In the genomic region with DNA sequence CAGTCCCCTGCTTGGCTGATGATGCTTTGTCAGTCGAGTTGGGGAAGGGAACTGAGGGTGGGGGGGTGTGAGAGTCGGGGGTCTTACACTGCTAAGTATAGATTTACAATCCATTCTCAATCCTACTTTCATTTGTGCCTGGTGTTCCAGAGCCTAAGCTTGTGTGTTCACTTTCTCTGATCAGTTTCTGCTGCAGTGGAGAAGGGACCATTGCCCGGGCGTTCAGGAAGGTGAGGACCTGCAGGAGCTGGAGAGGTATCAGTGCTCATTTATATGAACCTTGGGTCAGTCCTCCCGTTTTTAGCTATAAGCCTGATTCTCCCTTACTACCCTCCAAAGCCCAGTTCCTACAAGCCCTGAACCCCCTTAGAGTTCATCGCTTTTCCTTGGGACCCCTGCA, we compare ENCODE assay signal across 21 cellular contexts. TPM values are rescaled to one million over a fixed set of nuclear protein-coding genes. Genes with fewer than 3 reads are reported as not detected.
DNase-seq lines count a peak whose midpoint lies in the region; ATAC-seq and TF ChIP-seq lines count a peak whose summit lies in the region.
"Had no signal": no experiment of that assay in that cellular context is flagged by ENCODE, and none has a peak within 500 bp of the region (broad histone marks: within the 10 kb centered on the region; RNA-seq: fewer than 3 reads in every experiment).

No MANE protein-coding gene starts in this region.

- intact Hi-C loops in left ventricle myocardium superior (cut with micrococcal nuclease) = no loop called here
- intact Hi-C loops in activated B cell treated with CpG ODN at 0.5 μM for 24 hours (cut with micrococcal nuclease) = no loop called here
- intact Hi-C loops in left lung (cut with DNase I) = no loop called here

- peaks cover 36% of the 10 kb centered on the region for H3F3A ChIP-seq in neural progenitor cell (ENCODE audit: low read depth)

- TF ChIP-seq CTCF in right atrium auricular region (IDR thresholded peaks at IDR 0.05) (no peak), activated B cell treated with CpG ODN at 0.5 μM for 24 hours (IDR thresholded peaks at IDR 0.05) (no peak), left lung (IDR thresholded peaks at IDR 0.05) (no peak), neural progenitor cell (IDR thresholded peaks at IDR 0.05) (no peak)

- H3K9ac ChIP-seq in neural progenitor cell = no peak overlapping the region
- H3K9ac ChIP-seq: BLaER1 treated with 17β-estradiol and CSF1 and Interleukin-3, amounts not matched to agents 10 nM and 100 nM; GM23248 had no signal

- H3K79me2 ChIP-seq in neural progenitor cell (ENCODE audit: low read depth) = peaks cover 88% of the 10 kb centered on the region

- H3K9me3 ChIP-seq in right atrium auricular region (no peaks in the 10 kb centered on the region), left lung (no peaks in the 10 kb centered on the region), neural progenitor cell (ENCODE audit: low read depth) (no peaks in the 10 kb centered on the region)
- H3K9me3 ChIP-seq: MG63 had no signal

- no peak overlapping the region for H3K4me3 Mint-ChIP-seq in activated B cell treated with CpG ODN at 0.5 μM for 24 hours
- peak overlapping the region in 4 of 8 donors; percentile 19 to 78 (median 67) for H3K4me3 Mint-ChIP-seq in naive B cell
- no peak overlapping the region for H3K4me3 Mint-ChIP-seq in neural progenitor cell
- H3K4me3 Mint-ChIP-seq: CD4-positive, alpha-beta T cell had no signal

- peaks cover 10% of the 10 kb centered on the region for H3K36me3 Mint-ChIP-seq in activated B cell treated with CpG ODN at 0.5 μM for 24 hours (ENCODE audit: low read depth)
- H3K36me3 Mint-ChIP-seq in naive B cell = peaks cover 0 to 1% of the 10 kb centered on the region in 2 donors
- peaks cover 2% of the 10 kb centered on the region for H3K36me3 Mint-ChIP-seq in neural progenitor cell

- H3K4me1 ChIP-seq in right atrium auricular region (peaks cover 0 to 84% of the 10 kb centered on the region in 2 donors), left lung (peaks cover 15 to 36% of the 10 kb centered on the region in 2 donors), neural progenitor cell (peaks cover 56% of the 10 kb centered on the region)

- H3K27ac ChIP-seq in right atrium auricular region (peak overlapping the region; percentile 28 to 48), left lung (no peak overlapping the region), neural progenitor cell (no peak overlapping the region)
- H3K27ac ChIP-seq: BLaER1 treated with 17β-estradiol and CSF1 and Interleukin-3, amounts not matched to agents 10 nM and 100 nM; GM23248; RWPE1 had no signal

- H3K4me2 ChIP-seq in neural progenitor cell = no peak overlapping the region
- H3K4me2 ChIP-seq: BLaER1 treated with 17β-estradiol and CSF1 and Interleukin-3, amounts not matched to agents 10 nM and 100 nM had no signal

- H3K36me3 ChIP-seq in right atrium auricular region = no peaks in the 10 kb centered on the region
- no peaks in the 10 kb centered on the region for H3K36me3 ChIP-seq in left lung
- no peaks in the 10 kb centered on the region for H3K36me3 ChIP-seq in neural progenitor cell
- H3K36me3 ChIP-seq: MG63 had no signal

- H3K4me3 ChIP-seq in right atrium auricular region (no peak overlapping the region), left lung (no peak overlapping the region), neural progenitor cell (no peak overlapping the region)
- H3K4me3 ChIP-seq: BLaER1 treated with 17β-estradiol and CSF1 and Interleukin-3, amounts not matched to agents 10 nM and 100 nM; GM23248; MG63 had no signal

- H2AFZ ChIP-seq in neural progenitor cell (replicated peaks) = no peak overlapping the region
- H2AFZ ChIP-seq: GM23248 had no signal

- POLR2A ChIA-PET in activated B cell treated with CpG ODN at 0.5 μM for 24 hours (lab: Charles Lee) = interaction anchor here (1.5 to 5.5 kb wide), 3 partner anchors 13 to 37 kb away, joined by 5 to 47 read pairs (median 13); no protein-coding TSS in a partner anchor

- H3K27me3 Mint-ChIP-seq in activated B cell treated with CpG ODN at 0.5 μM for 24 hours (no peaks in the 10 kb centered on the region), naive B cell (no peaks in the 10 kb centered on the region), neural progenitor cell (ENCODE audit: insufficient read depth, low read depth) (no peaks in the 10 kb centered on the region)
- H3K27me3 Mint-ChIP-seq: CD4-positive, alpha-beta T cell had no signal

- H3K27me3 ChIP-seq in right atrium auricular region = no peaks in the 10 kb centered on the region
- no peaks in the 10 kb centered on the region for H3K27me3 ChIP-seq in left lung
- no peaks in the 10 kb centered on the region for H3K27me3 ChIP-seq in neural progenitor cell
- H3K27me3 ChIP-seq: BLaER1 treated with 17β-estradiol and CSF1 and Interleukin-3, amounts not matched to agents 10 nM and 100 nM; MG63 had no signal

- no peaks in the 10 kb centered on the region for H3K9me3 Mint-ChIP-seq in activated B cell treated with CpG ODN at 0.5 μM for 24 hours
- no peaks in the 10 kb centered on the region for H3K9me3 Mint-ChIP-seq in naive B cell
- H3K9me3 Mint-ChIP-seq in neural progenitor cell = peaks cover 2% of the 10 kb centered on the region
- H3K9me3 Mint-ChIP-seq: CD4-positive, alpha-beta T cell had no signal

- H4K20me1 ChIP-seq in neural progenitor cell (ENCODE audit: low read depth) = peaks cover 47% of the 10 kb centered on the region

- CTCF ChIA-PET in activated B cell treated with CpG ODN at 0.5 μM for 24 hours (lab: Charles Lee) = interaction anchor here (1.1 kb wide), 2 partner anchors 44 to 49 kb away, joined by 3 to 4 read pairs; no protein-coding TSS in a partner anchor

- H3K4me1 Mint-ChIP-seq in activated B cell treated with CpG ODN at 0.5 μM for 24 hours (peaks cover 85% of the 10 kb centered on the region), naive B cell (peaks cover 70 to 89% (median 88%) of the 10 kb centered on the region in 3 donors), neural progenitor cell (peaks cover 67% of the 10 kb centered on the region)

- DNase-seq in right atrium auricular region (ENCODE audit: low spot score) (peak; percentile 47), left ventricle myocardium superior (no peak), activated B cell treated with CpG ODN at 0.5 μM for 24 hours (no peak), naive B cell (no peak), left lung (no peak), neural progenitor cell (ENCODE audit: low spot score) (no peak)
- DNase-seq in activated naive CD4-positive, alpha-beta T cell (lab: John Stamatoyannopoulos, UW) = no peak
- DNase-seq: CD4-positive, alpha-beta T cell; DMS53; GM23248; H7; KBM-7; MG63; NCI-H1105 treated with DMSO at 0.1 percent for 48 hours; NCI-H446 treated with DMSO at 0.1 percent for 48 hours; NCI-H526; NCI-H82; NK-92 treated with Interleukin-12 subunit alpha and Interleukin-12 subunit beta, amount 100 ng/mL, for 24 hours; SHP77 treated with DMSO at 0.1 percent for 48 hours had no signal

- H3K27ac Mint-ChIP-seq in activated B cell treated with CpG ODN at 0.5 μM for 24 hours (peak overlapping the region; percentile 83), naive B cell (peak overlapping the region in 5 of 6 donors; percentile 16 to 96 (median 90)), neural progenitor cell (no peak overlapping the region)
- H3K27ac Mint-ChIP-seq: CD4-positive, alpha-beta T cell had no signal

- ATAC-seq in left ventricle myocardium superior (no peak), activated B cell treated with CpG ODN at 0.5 μM for 24 hours (ENCODE audit: low read depth) (no peak), naive B cell (ENCODE audit: low read depth in 2 of 2) (no peak), left lung (no peak)

RNA-seq across cellular contexts. Expression of gene TRAK1, which starts 41.0 kb away (rescaled TPM):
- total RNA-seq in right atrium auricular region (100 to 1,000 TPM; 172 to 259 TPM), left ventricle myocardium superior (323 TPM), activated B cell treated with CpG ODN at 0.5 μM for 24 hours (54.5 and 58.4 TPM in 2 replicates), left lung (10 to 100 TPM; 40.9 to 50.3 TPM), neural progenitor cell (ENCODE audit: low replicate concordance) (32.2 and 41.3 TPM in 2 replicates)
- polyA plus RNA-seq in naive B cell (ENCODE audit: low read depth in 6 of 6) = 10 to 100 TPM; 20.5 to 54.1 (median 28.4) TPM

Comparison
In these comparisons a context has a peak if more than half of its experiments do, and no peak if none do; other contexts are left out.
1. H3K27ac ChIP-seq: peak in right atrium auricular region (2 of 2); none in left lung (0 of 2) and neural progenitor cell (single experiment).